9 cellular contexts compared by ENCODE assay signal in genomic region chr2:11945139-11946126, GRCh38.
DNase-seq lines count a peak whose midpoint lies in the region; ATAC-seq lines count a peak whose summit lies in the region.
"Had no signal": no experiment of that assay in that cellular context is flagged by ENCODE, and none has a peak within 500 bp of the region (broad histone marks: within the 10 kb centered on the region; RNA-seq: fewer than 3 reads in every experiment).

No MANE protein-coding gene starts in this region.

- no peaks in the 10 kb centered on the region for H3K4me1 ChIP-seq in effector memory CD4-positive, alpha-beta T cell (ENCODE audit: control insufficient read depth, insufficient read depth, low read length, poor library complexity, severe bottlenecking)

- no peaks in the 10 kb centered on the region for H3K27me3 ChIP-seq in effector memory CD4-positive, alpha-beta T cell (replicated peaks; ENCODE audit: control insufficient read depth, insufficient read depth, low read length, poor library complexity, severe bottlenecking)
- H3K27me3 ChIP-seq: neutrophil had no signal

- peak overlapping the region; percentile 39 for H3K4me3 ChIP-seq in effector memory CD4-positive, alpha-beta T cell (ENCODE audit: insufficient read depth, low read depth, low read length, poor library complexity, severe bottlenecking)

- peak; percentile 93 for ATAC-seq in GM18502 (IDR thresholded peaks at IDR 0.05; ENCODE audit: poor library complexity, unreplicated experiment)
- peak; percentile 95 for ATAC-seq in GM21529 (IDR thresholded peaks at IDR 0.05; ENCODE audit: unreplicated experiment)
- ATAC-seq in HG03565 (IDR thresholded peaks at IDR 0.05; ENCODE audit: unreplicated experiment): peak; percentile 92

- no peak for DNase-seq in effector memory CD4-positive, alpha-beta T cell
- DNase-seq in C1 segment of cervical spinal cord (lab: John Stamatoyannopoulos, UW) (no peak), G401 (ENCODE audit: low spot score) (no peak), ecto neural progenitor cell (ENCODE audit: low spot score) (no peak), GDM1 (lab: John Stamatoyannopoulos, UW) (no peak)

- H3K9me3 ChIP-seq in effector memory CD4-positive, alpha-beta T cell (ENCODE audit: control insufficient read depth, low read length): no peaks in the 10 kb centered on the region
- H3K9me3 ChIP-seq: neutrophil had no signal

- in situ Hi-C loops in G401 (cut with HindIII; ENCODE audit: low sequenced_read_pairs): no loop called here

- no peak overlapping the region for H3K27ac ChIP-seq in effector memory CD4-positive, alpha-beta T cell (ENCODE audit: insufficient read depth, low read length, poor library complexity, severe bottlenecking)
- H3K27ac ChIP-seq: neutrophil had no signal

- H3K36me3 ChIP-seq in effector memory CD4-positive, alpha-beta T cell (ENCODE audit: control insufficient read depth, insufficient read depth, low read length): no peaks in the 10 kb centered on the region
- H3K36me3 ChIP-seq: neutrophil had no signal
